12 cellular contexts compared by ENCODE assay signal in the genomic region with DNA sequence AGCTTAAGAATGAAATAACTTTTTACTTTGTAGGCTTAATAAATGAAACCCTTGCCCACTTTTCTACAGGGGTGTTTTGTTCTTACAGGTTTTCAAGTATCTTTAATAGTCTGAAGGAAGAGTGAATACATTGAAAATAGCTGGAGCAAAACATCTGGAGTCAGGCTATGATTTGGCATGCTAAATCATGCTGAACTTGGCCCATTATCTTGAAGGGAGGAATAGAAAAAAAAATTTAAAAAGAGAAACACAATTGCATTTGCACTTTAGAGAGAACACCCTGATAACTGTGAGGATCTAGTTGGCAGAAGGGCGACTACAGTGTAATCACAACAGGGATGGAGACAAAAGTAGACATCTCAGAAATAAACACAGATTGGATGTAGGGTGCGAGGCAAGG. TPM values are rescaled to one million over a fixed set of nuclear protein-coding genes. Genes with fewer than 3 reads are reported as not detected.
DNase-seq lines count a peak whose midpoint lies in the region; ATAC-seq and TF ChIP-seq lines count a peak whose summit lies in the region.
"Had no signal": no experiment of that assay in that cellular context is flagged by ENCODE, and none has a peak within 500 bp of the region (broad histone marks: within the 10 kb centered on the region; RNA-seq: fewer than 3 reads in every experiment).

No MANE protein-coding gene starts in this region.

- TF ChIP-seq CTCF in activated B cell treated with CpG ODN at 0.5 μM for 24 hours (IDR thresholded peaks at IDR 0.05) (no peak), glutamatergic neuron (IDR thresholded peaks at IDR 0.05; ENCODE audit: partially characterized antibody, unreplicated experiment) (no peak), stomach (IDR thresholded peaks at IDR 0.05) (no peak), progenitor cell of endocrine pancreas (IDR thresholded peaks at IDR 0.05; ENCODE audit: unreplicated experiment) (no peak)

- peaks cover 11% of the 10 kb centered on the region for H3K36me3 Mint-ChIP-seq in activated naive CD4-positive, alpha-beta T cell treated with anti-CD3 and anti-CD28 coated beads for 36 hours (ENCODE audit: low read depth)
- H3K36me3 Mint-ChIP-seq in activated B cell treated with CpG ODN at 0.5 μM for 24 hours (ENCODE audit: low read depth): peaks cover 22% of the 10 kb centered on the region
- peaks cover 5% of the 10 kb centered on the region for H3K36me3 Mint-ChIP-seq in glutamatergic neuron (ENCODE audit: unreplicated experiment)
- H3K36me3 Mint-ChIP-seq in progenitor cell of endocrine pancreas (ENCODE audit: insufficient read depth): peaks cover 2% of the 10 kb centered on the region

- no peaks in the 10 kb centered on the region for H3K9me3 ChIP-seq in stomach
- H3K9me3 ChIP-seq: tibial nerve had no signal

- peaks cover 18 to 27% (median 23%) of the 10 kb centered on the region in 4 donors for H3K4me1 ChIP-seq in stomach

- CTCF ChIA-PET in activated naive CD4-positive, alpha-beta T cell treated with anti-CD3 and anti-CD28 coated beads for 36 hours (lab: Charles Lee): interaction anchor here (0.7 kb wide), 1 partner anchor 168 kb away, joined by 3 read pairs; no protein-coding TSS in a partner anchor
- CTCF ChIA-PET in activated B cell treated with CpG ODN at 0.5 μM for 24 hours (lab: Charles Lee): no interaction called here

- DNase-seq in activated naive CD4-positive, alpha-beta T cell treated with anti-CD3 and anti-CD28 coated beads for 36 hours: no peak
- DNase-seq in activated naive CD4-positive, alpha-beta T cell treated with anti-CD3 and anti-CD28 coated beads, Interleukin-2, amount 50 U/mL, for 16 hours: no peak
- no peak for DNase-seq in activated B cell treated with CpG ODN at 0.5 μM for 24 hours
- no peak for DNase-seq in glutamatergic neuron
- DNase-seq in stomach: no peak
- DNase-seq in RPMI8226: no peak
- DNase-seq in progenitor cell of endocrine pancreas (ENCODE audit: low spot score, unreplicated experiment): no peak
- DNase-seq: left cardiac atrium, NCI-H1694, NCI-H446 treated with DMSO at 0.1 percent for 48 hours had no signal

- H3K4me1 Mint-ChIP-seq in activated naive CD4-positive, alpha-beta T cell treated with anti-CD3 and anti-CD28 coated beads for 36 hours (ENCODE audit: low read depth): peaks cover 26% of the 10 kb centered on the region
- H3K4me1 Mint-ChIP-seq in activated B cell treated with CpG ODN at 0.5 μM for 24 hours (peaks cover 41% of the 10 kb centered on the region), glutamatergic neuron (ENCODE audit: low read depth, unreplicated experiment) (peaks cover 10% of the 10 kb centered on the region), progenitor cell of endocrine pancreas (ENCODE audit: low read depth) (peaks cover 24% of the 10 kb centered on the region)

- no peak for TF ChIP-seq EP300 in stomach (IDR thresholded peaks at IDR 0.05)

- H3K4me3 Mint-ChIP-seq in activated naive CD4-positive, alpha-beta T cell treated with anti-CD3 and anti-CD28 coated beads for 36 hours: peak overlapping the region; percentile 41
- H3K4me3 Mint-ChIP-seq in activated B cell treated with CpG ODN at 0.5 μM for 24 hours (no peak overlapping the region), glutamatergic neuron (ENCODE audit: unreplicated experiment) (peak overlapping the region; percentile 61), progenitor cell of endocrine pancreas (ENCODE audit: low read depth) (no peak overlapping the region)

- ATAC-seq in activated B cell treated with CpG ODN at 0.5 μM for 24 hours (ENCODE audit: low read depth) (no peak), HG03378 (IDR thresholded peaks at IDR 0.05; ENCODE audit: unreplicated experiment) (no peak)
- ATAC-seq: left cardiac atrium had no signal

- H3K4me3 ChIP-seq in stomach: no peak overlapping the region
- H3K4me3 ChIP-seq: tibial nerve had no signal

- TF ChIP-seq POLR2A in stomach (IDR thresholded peaks at IDR 0.05): no peak

- WGBS in stomach, 5 donors: 65 to 81% (median 66%) methylated on average over 2 of the region's 2 CpGs

- H3K27ac ChIP-seq in stomach: peak overlapping the region in 3 of 5 donors; percentile 11 to 20 (median 17)

- no peaks in the 10 kb centered on the region for H3K27me3 Mint-ChIP-seq in activated naive CD4-positive, alpha-beta T cell treated with anti-CD3 and anti-CD28 coated beads for 36 hours (ENCODE audit: low read depth)
- no peaks in the 10 kb centered on the region for H3K27me3 Mint-ChIP-seq in activated B cell treated with CpG ODN at 0.5 μM for 24 hours
- H3K27me3 Mint-ChIP-seq in glutamatergic neuron (ENCODE audit: unreplicated experiment): peaks cover 2% of the 10 kb centered on the region
- H3K27me3 Mint-ChIP-seq in progenitor cell of endocrine pancreas: no peaks in the 10 kb centered on the region

- no peaks in the 10 kb centered on the region for H3K9me3 Mint-ChIP-seq in activated naive CD4-positive, alpha-beta T cell treated with anti-CD3 and anti-CD28 coated beads for 36 hours
- H3K9me3 Mint-ChIP-seq in activated B cell treated with CpG ODN at 0.5 μM for 24 hours: no peaks in the 10 kb centered on the region
- peaks cover 7% of the 10 kb centered on the region for H3K9me3 Mint-ChIP-seq in glutamatergic neuron (ENCODE audit: unreplicated experiment)
- no peaks in the 10 kb centered on the region for H3K9me3 Mint-ChIP-seq in progenitor cell of endocrine pancreas (ENCODE audit: low read depth)

- POLR2A ChIA-PET in activated B cell treated with CpG ODN at 0.5 μM for 24 hours (lab: Charles Lee): interaction anchor here (1.0 kb wide), 1 partner anchor 12 kb away, joined by 3 read pairs; no protein-coding TSS in a partner anchor

- peak overlapping the region; percentile 51 for H3K27ac Mint-ChIP-seq in activated naive CD4-positive, alpha-beta T cell treated with anti-CD3 and anti-CD28 coated beads for 36 hours
- H3K27ac Mint-ChIP-seq in activated B cell treated with CpG ODN at 0.5 μM for 24 hours (peak overlapping the region; percentile 30), glutamatergic neuron (ENCODE audit: unreplicated experiment) (no peak overlapping the region), progenitor cell of endocrine pancreas (no peak overlapping the region)

- H3K27me3 ChIP-seq in stomach: no peaks in the 10 kb centered on the region
- H3K27me3 ChIP-seq: tibial nerve had no signal

- H3K36me3 ChIP-seq in stomach: peaks cover 6 to 7% (median 6%) of the 10 kb centered on the region in 4 donors

- intact Hi-C loops in activated naive CD4-positive, alpha-beta T cell treated with anti-CD3 and anti-CD28 coated beads for 36 hours (cut with micrococcal nuclease): loop anchor here (10.0 kb wide), 1 partner anchor 549 kb away; the partner anchor contains the start of genes HDDC3 and UNC45A
- intact Hi-C loops in activated B cell treated with CpG ODN at 0.5 μM for 24 hours (cut with micrococcal nuclease): loop anchor here (5.0 to 10.0 kb wide), 3 partner anchors 209 to 284 kb away; partner anchors contain the start of gene IDH2
- intact Hi-C loops in stomach (cut with DNase I; ENCODE audit: low total_unique reads): no loop called here

RNA-seq across cellular contexts. Expression of gene IQGAP1, which starts 1.8 kb away (rescaled TPM):
- 100 to 1,000 TPM; 136 to 143 TPM for total RNA-seq in activated naive CD4-positive, alpha-beta T cell treated with anti-CD3 and anti-CD28 coated beads for 36 hours
- total RNA-seq in activated B cell treated with CpG ODN at 0.5 μM for 24 hours (187 and 227 TPM in 2 replicates), glutamatergic neuron (ENCODE audit: unreplicated experiment) (61.1 TPM), stomach (100 to 1,000 TPM in 3 of 5 donors, 10 to 100 TPM in 2; 74.1 to 222 (median 160) TPM), progenitor cell of endocrine pancreas (141 and 142 TPM in 2 replicates)
- 10 to 100 TPM; 22.3 to 64.5 (median 43.7) TPM for polyA plus RNA-seq in stomach

RNA-seq across cellular contexts. Expression of gene ZNF774, which starts 34.1 kb away (rescaled TPM):
- total RNA-seq in activated naive CD4-positive, alpha-beta T cell treated with anti-CD3 and anti-CD28 coated beads for 36 hours: under 1 TPM; 0.84 to 0.95 TPM
- total RNA-seq in activated B cell treated with CpG ODN at 0.5 μM for 24 hours: 1.3 and 2.9 TPM in 2 replicates
- total RNA-seq in glutamatergic neuron (ENCODE audit: unreplicated experiment): 6.7 TPM
- total RNA-seq in stomach: 1 to 10 TPM in 4 of 5 donors, under 1 TPM in 1; 0.58 to 7.1 (median 2.9) TPM
- 1 to 10 TPM in 2 of 3 donors, under 1 TPM in 1; 0.93 to 2.0 (median 1.2) TPM for polyA plus RNA-seq in stomach
- total RNA-seq in progenitor cell of endocrine pancreas: 9.5 and 13.8 TPM in 2 replicates

Comparison
In these comparisons a context has a peak if more than half of its experiments do, and no peak if none do; other contexts are left out.
1. H3K27ac Mint-ChIP-seq: peak in activated naive CD4-positive, alpha-beta T cell treated with anti-CD3 and anti-CD28 coated beads for 36 hours (single experiment) and activated B cell treated with CpG ODN at 0.5 μM for 24 hours (single experiment); none in glutamatergic neuron (single experiment) and progenitor cell of endocrine pancreas (single experiment).
2. H3K4me3 Mint-ChIP-seq: peak in activated naive CD4-positive, alpha-beta T cell treated with anti-CD3 and anti-CD28 coated beads for 36 hours (single experiment) and glutamatergic neuron (single experiment); none in activated B cell treated with CpG ODN at 0.5 μM for 24 hours (single experiment) and progenitor cell of endocrine pancreas (single experiment).